8 cellular contexts compared by ENCODE assay signal in the genomic region with DNA sequence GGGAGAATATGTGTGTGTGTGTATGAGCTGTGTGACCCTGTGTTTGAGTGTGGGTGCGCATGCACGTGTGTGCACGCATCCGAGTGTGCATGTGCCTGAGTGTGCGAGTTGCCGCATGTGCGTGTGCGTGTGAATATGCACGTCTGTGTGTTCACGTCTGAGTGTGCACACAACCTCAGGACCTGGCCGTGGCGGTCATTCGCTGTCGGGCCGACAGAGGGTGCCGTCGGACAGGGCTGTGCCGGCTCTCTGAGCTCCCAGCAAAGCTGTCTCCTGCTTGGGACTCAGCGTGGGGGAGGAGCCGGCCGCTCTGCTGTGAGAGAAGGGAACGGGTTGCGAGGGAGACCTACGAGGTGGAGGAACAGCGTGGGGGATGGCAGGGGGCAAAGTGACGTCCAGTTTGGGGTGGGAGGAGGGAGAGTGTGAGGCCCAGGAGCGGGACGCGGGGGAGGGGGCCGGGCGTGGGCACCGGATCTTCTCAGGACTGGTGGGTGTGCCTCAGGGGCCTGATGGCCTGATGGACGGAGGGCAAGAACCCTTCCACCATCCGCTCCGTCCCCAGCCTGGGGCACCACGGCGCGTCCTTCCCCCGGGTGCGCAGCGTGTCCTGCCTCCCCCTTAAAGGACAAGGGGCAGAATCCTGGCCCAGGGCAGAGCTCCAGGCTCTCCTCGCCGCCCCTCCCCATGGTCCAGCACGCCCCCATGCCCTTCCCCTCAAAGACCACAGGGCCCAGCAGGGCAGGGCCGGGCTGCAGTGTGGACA. TPM values are rescaled to one million over a fixed set of nuclear protein-coding genes. Genes with fewer than 3 reads are reported as not detected.
DNase-seq lines count a peak whose midpoint lies in the region; ATAC-seq and TF ChIP-seq lines count a peak whose summit lies in the region.

No MANE protein-coding gene starts in this region.

- ATAC-seq in GM21447 (IDR thresholded peaks at IDR 0.05; ENCODE audit: unreplicated experiment) = peak; percentile 40
- ATAC-seq in omental fat pad (ENCODE audit: low FRiP score) = peak; percentile 87

- H3K4me3 ChIP-seq in MG63 = no peak overlapping the region

- H3K36me3 ChIP-seq in MG63 = no peaks in the 10 kb centered on the region

- peaks cover 9% of the 10 kb centered on the region; the same call in 1 of the 2 replicates for H3K27me3 ChIP-seq in MG63

- H3K9me3 ChIP-seq in MG63 = no peaks in the 10 kb centered on the region

- peak; percentile 76 for DNase-seq in CMK (ENCODE audit: low read depth)
- DNase-seq in MG63 = peak; percentile 86
- DNase-seq in SK-MEL-5 (ENCODE audit: low read depth, low spot score) = peak; percentile 84
- peak; percentile 65 to 81 (median 74) for DNase-seq in activated naive CD4-positive, alpha-beta T cell (lab: John Stamatoyannopoulos, UW)
- DNase-seq in globus pallidus (ENCODE audit: low spot score) = peak; percentile 67
- DNase-seq in omental fat pad (ENCODE audit: low spot score) = peak; percentile 66
- peak; percentile 80 for DNase-seq in superior temporal gyrus (ENCODE audit: extremely low spot score)

- TF ChIP-seq CTCF in omental fat pad (IDR thresholded peaks at IDR 0.05) = peak in 2 of 3 donors; percentile 54 to 67

- in situ Hi-C loops in SK-MEL-5 (cut with HindIII; ENCODE audit: low pct_unique_long_range_greater_than_20kb, low sequenced_read_pairs) = no loop called here

RNA-seq across cellular contexts. Expression of gene SLC17A9, which starts 19.9 kb away (rescaled TPM):
- total RNA-seq in MG63 (2014; rRNA removed; shearing (Covaris generic); ENCODE audit: low replicate concordance) = not detected in 2 replicates
- not detected in 2 replicates for total RNA-seq in SK-MEL-5 (2014; rRNA removed; shearing (Covaris generic))
- polyA plus RNA-seq in SK-MEL-5 (2015; cell fraction: cytosol; rRNA removed) = not detected in 2 replicates
- not detected in 2 replicates for polyA plus RNA-seq in SK-MEL-5 (2015; cell fraction: nucleus; rRNA removed)
- total RNA-seq in omental fat pad = 10 to 100 TPM in 1 of 4 donors, 1 to 10 TPM in 3; 1.6 to 10.7 (median 2.5) TPM

RNA-seq across cellular contexts. Expression of gene BHLHE23, which starts 34.3 kb away (rescaled TPM):
- not detected in 2 replicates for total RNA-seq in MG63 (2014; rRNA removed; shearing (Covaris generic); ENCODE audit: low replicate concordance)
- total RNA-seq in SK-MEL-5 (2014; rRNA removed; shearing (Covaris generic)) = not detected in 2 replicates
- not detected in 2 replicates for polyA plus RNA-seq in SK-MEL-5 (2015; cell fraction: cytosol; rRNA removed)
- polyA plus RNA-seq in SK-MEL-5 (2015; cell fraction: nucleus; rRNA removed) = not detected in 2 replicates
- not detected for total RNA-seq in omental fat pad

RNA-seq across cellular contexts. Expression of gene GID8, which starts 34.5 kb away (rescaled TPM):
- total RNA-seq in MG63 (2014; rRNA removed; shearing (Covaris generic); ENCODE audit: low replicate concordance) = 36.6 and 42.1 TPM in 2 replicates
- total RNA-seq in SK-MEL-5 (2014; rRNA removed; shearing (Covaris generic)) = 21.4 and 23.3 TPM in 2 replicates
- polyA plus RNA-seq in SK-MEL-5 (2015; cell fraction: cytosol; rRNA removed) = 27.1 and 31.1 TPM in 2 replicates
- polyA plus RNA-seq in SK-MEL-5 (2015; cell fraction: nucleus; rRNA removed) = 19.9 and 30.2 TPM in 2 replicates
- total RNA-seq in omental fat pad = 10 to 100 TPM; 21.7 to 33.4 (median 25.5) TPM

RNA-seq across cellular contexts. Expression of gene DIDO1, which starts 46.1 kb away (rescaled TPM):
- total RNA-seq in MG63 (2014; rRNA removed; shearing (Covaris generic); ENCODE audit: low replicate concordance) = 20.0 and 21.2 TPM in 2 replicates
- 26.4 and 29.9 TPM in 2 replicates for total RNA-seq in SK-MEL-5 (2014; rRNA removed; shearing (Covaris generic))
- 30.1 and 35.0 TPM in 2 replicates for polyA plus RNA-seq in SK-MEL-5 (2015; cell fraction: cytosol; rRNA removed)
- 107 and 134 TPM in 2 replicates for polyA plus RNA-seq in SK-MEL-5 (2015; cell fraction: nucleus; rRNA removed)
- 10 to 100 TPM; 40.6 to 64.4 (median 54.1) TPM for total RNA-seq in omental fat pad
